Comparison of ENCODE assay signal across 20 cellular contexts in genomic region chr15:57731543-57732103, GRCh38. TPM values are rescaled to one million over a fixed set of nuclear protein-coding genes. Genes with fewer than 3 reads are reported as not detected.
DNase-seq lines count a peak whose midpoint lies in the region; ATAC-seq, FAIRE-seq and TF ChIP-seq lines count a peak whose summit lies in the region.
"Had no signal": no experiment of that assay in that cellular context is flagged by ENCODE, and none has a peak within 500 bp of the region (broad histone marks: within the 10 kb centered on the region; RNA-seq: fewer than 3 reads in every experiment).

No MANE protein-coding gene starts in this region.

- no peaks in the 10 kb centered on the region for H3K4me1 ChIP-seq in prostate gland (replicated peaks)

- no peaks in the 10 kb centered on the region for H3K27me3 ChIP-seq in prostate gland (replicated peaks; ENCODE audit: insufficient read depth)

- H3K9me3 Mint-ChIP-seq in Calu3 (ENCODE audit: low read depth, unreplicated experiment): no peaks in the 10 kb centered on the region
- H3K9me3 Mint-ChIP-seq: HFFc6 had no signal

- no TSS peak for BruUV-seq in Calu3 (replicated peaks; lab: Mats Ljungman, UMichigan)

- ATAC-seq in GM18502 (IDR thresholded peaks at IDR 0.05; ENCODE audit: poor library complexity, unreplicated experiment): no peak

- DNase-seq in NCI-H82 (lab: John Stamatoyannopoulos, UW): peak; percentile 22
- no peak for DNase-seq in NCI-H82 treated with DMSO at 0.1 percent for 48 hours (lab: John Stamatoyannopoulos, UW; ENCODE audit: unreplicated experiment)
- DNase-seq in SK-N-DZ (ENCODE audit: low spot score): peak; percentile 28
- DNase-seq in islet precursor cell: peak; percentile 68
- peak; percentile 17 for DNase-seq in prostate gland (ENCODE audit: low spot score)
- no peak for DNase-seq in Calu3
- no peak for DNase-seq in frontal cortex (ENCODE audit: low spot score in 2 of 2)
- DNase-seq: HFFc6, NCI-H1417, NCI-H187, NCI-H2107, NCI-H510A, NCI-H748 treated with DMSO at 0.1 percent for 48 hours, OCI-M1, SIG-M5, SW 1271 had no signal

- intact Hi-C loops in prostate gland (cut with DNase I): no loop called here
- intact Hi-C loops in Calu3 (cut with micrococcal nuclease; ENCODE audit: unreplicated experiment): loop anchor here (1.0 kb wide), 2 partner anchors 64 to 340 kb away; no protein-coding TSS in a partner anchor

- H3K27me3 Mint-ChIP-seq in Calu3 (ENCODE audit: unreplicated experiment): no peaks in the 10 kb centered on the region
- H3K27me3 Mint-ChIP-seq: B cell had no signal

- H3K4me3 Mint-ChIP-seq in Calu3 (ENCODE audit: low read depth, unreplicated experiment): no peak overlapping the region
- H3K4me3 Mint-ChIP-seq: B cell, HFFc6 had no signal

- no peaks in the 10 kb centered on the region for H3K4me1 Mint-ChIP-seq in Calu3 (ENCODE audit: low read depth, unreplicated experiment)
- H3K4me1 Mint-ChIP-seq: B cell had no signal

- H3K27ac Mint-ChIP-seq in Calu3 (ENCODE audit: unreplicated experiment): no peak overlapping the region
- H3K27ac Mint-ChIP-seq: B cell, HFFc6 had no signal

- FAIRE-seq in frontal cortex (lab: Jason Lieb, UNC): no peak
- FAIRE-seq: H54 had no signal

- no peak overlapping the region for H3K4me3 ChIP-seq in prostate gland

- no peak for TF ChIP-seq POLR2A in prostate gland (IDR thresholded peaks at IDR 0.05)

- no peak overlapping the region for H3K27ac ChIP-seq in prostate gland
- H3K27ac ChIP-seq: 22Rv1 had no signal

- TF ChIP-seq CTCF in prostate gland (IDR thresholded peaks at IDR 0.05): no peak
- no peak for TF ChIP-seq CTCF in Calu3 (IDR thresholded peaks at IDR 0.05; ENCODE audit: unreplicated experiment)

- WGBS in prostate gland: 19% methylated on average over 6 of the region's 6 CpGs

- no peaks in the 10 kb centered on the region for H3K36me3 Mint-ChIP-seq in Calu3 (ENCODE audit: insufficient read depth, unreplicated experiment)

- no peaks in the 10 kb centered on the region for H3K9me3 ChIP-seq in prostate gland

- no peaks in the 10 kb centered on the region for H3K36me3 ChIP-seq in prostate gland

- CTCF ChIA-PET in Calu3 (lab: Charles Lee): interaction anchor here (0.7 to 2.5 kb wide), 5 partner anchors 30 to 349 kb away, joined by 3 to 10 read pairs (median 7); no protein-coding TSS in a partner anchor

RNA-seq across cellular contexts. Expression of gene POLR2M, which starts 25.1 kb away (rescaled TPM):
- polyA plus RNA-seq in SK-N-DZ (2014; cell fraction: cytosol; rRNA removed): 46.8 and 941 TPM in 2 replicates
- polyA plus RNA-seq in SK-N-DZ (2014; cell fraction: nucleus; rRNA removed): 17.1 and 20.6 TPM in 2 replicates
- total RNA-seq in prostate gland (100 to 1,000 TPM; 148 to 172 TPM), Calu3 (2022) (102 and 107 TPM in 2 replicates), frontal cortex (563 TPM)

Comparison
In these comparisons a context has a peak if more than half of its experiments do, and no peak if none do; other contexts are left out.
1. DNase-seq: peak in NCI-H82 (single experiment), SK-N-DZ (single experiment), islet precursor cell (single experiment) and prostate gland (single experiment); none in NCI-H82 treated with DMSO at 0.1 percent for 48 hours (single experiment), Calu3 (single experiment) and frontal cortex (0 of 2).